1 cellular context compared by ENCODE assay signal in the genomic region with DNA sequence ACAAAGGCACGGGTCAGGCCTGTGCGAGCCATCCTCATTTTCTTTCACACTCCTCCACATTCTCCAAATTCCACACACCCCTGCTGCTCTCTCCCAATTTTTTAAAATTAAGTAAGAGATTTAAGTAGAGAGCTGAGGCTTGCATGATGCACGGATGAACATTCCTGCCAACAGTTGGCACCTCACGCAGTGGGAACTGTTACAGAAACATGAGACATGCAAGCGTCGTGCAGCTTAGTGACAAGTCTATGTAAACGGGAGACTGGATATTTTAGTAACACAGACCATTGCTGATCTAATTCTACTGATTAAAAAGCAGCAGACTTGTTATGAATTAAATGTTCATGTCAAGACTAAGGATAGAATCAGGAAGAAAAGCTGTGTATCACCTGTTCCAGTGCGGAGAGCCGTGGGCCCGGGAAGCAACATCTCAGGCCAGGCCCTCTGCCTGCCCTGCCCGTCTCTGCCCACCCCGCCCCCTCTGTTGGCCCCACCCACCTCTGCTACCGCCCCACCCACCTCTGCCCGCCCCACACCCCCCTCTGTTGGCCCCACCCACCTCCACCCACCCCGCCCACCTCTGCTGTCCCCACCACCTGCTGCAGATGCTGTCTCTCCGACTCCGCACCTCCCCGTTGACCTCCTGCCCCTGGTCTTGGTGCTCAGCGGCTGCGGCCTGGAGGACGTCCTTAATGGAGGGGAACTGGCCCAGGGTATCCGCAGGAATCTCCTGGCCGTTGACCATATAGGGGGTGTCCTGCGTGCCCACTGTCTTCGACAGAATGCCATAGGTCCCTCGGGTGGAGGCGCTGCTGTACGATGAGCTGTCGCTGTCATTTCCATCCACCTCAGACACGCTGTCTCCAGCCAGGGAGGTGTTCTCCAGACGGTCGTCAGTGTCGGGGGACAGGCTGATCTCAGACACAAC.
TF ChIP-seq lines count a peak whose summit lies in the region.

No MANE protein-coding gene starts in this region.

TF ChIP-seq in SK-N-SH, 30 proteins besides CTCF, POLR2A, EP300 and RAD21 (continued from another document):
- TF ChIP-seq, protein P1, sequence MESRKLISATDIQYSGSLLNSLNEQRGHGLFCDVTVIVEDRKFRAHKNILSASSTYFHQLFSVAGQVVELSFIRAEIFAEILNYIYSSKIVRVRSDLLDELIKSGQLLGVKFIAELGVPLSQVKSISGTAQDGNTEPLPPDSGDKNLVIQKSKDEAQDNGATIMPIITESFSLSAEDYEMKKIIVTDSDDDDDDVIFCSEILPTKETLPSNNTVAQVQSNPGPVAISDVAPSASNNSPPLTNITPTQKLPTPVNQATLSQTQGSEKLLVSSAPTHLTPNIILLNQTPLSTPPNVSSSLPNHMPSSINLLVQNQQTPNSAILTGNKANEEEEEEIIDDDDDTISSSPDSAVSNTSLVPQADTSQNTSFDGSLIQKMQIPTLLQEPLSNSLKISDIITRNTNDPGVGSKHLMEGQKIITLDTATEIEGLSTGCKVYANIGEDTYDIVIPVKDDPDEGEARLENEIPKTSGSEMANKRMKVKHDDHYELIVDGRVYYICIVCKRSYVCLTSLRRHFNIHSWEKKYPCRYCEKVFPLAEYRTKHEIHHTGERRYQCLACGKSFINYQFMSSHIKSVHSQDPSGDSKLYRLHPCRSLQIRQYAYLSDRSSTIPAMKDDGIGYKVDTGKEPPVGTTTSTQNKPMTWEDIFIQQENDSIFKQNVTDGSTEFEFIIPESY (IDR thresholded peaks at IDR 0.05; ENCODE audit: borderline replicate concordance, low read depth), result no peak
- TF ChIP-seq, protein P2, sequence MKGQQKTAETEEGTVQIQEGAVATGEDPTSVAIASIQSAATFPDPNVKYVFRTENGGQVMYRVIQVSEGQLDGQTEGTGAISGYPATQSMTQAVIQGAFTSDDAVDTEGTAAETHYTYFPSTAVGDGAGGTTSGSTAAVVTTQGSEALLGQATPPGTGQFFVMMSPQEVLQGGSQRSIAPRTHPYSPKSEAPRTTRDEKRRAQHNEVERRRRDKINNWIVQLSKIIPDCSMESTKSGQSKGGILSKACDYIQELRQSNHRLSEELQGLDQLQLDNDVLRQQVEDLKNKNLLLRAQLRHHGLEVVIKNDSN (IDR thresholded peaks at IDR 0.05; ENCODE audit: borderline replicate concordance, low read depth), result no peak
- TF ChIP-seq NRF1 (IDR thresholded peaks at IDR 0.05; ENCODE audit: low read depth, low read length) (no peak), RCOR1 (IDR thresholded peaks at IDR 0.05; ENCODE audit: low read length) (no peak)
